1 cellular context compared by ENCODE assay signal in genomic region chr15:45402955-45403892, GRCh38.
A peak's percentile ranks its signal among the peaks of the same experiment; 100 is the strongest.
TF ChIP-seq lines count a peak whose summit lies in the region.

No MANE protein-coding gene starts in this region.

TF ChIP-seq in GM12878, 131 proteins besides CTCF, POLR2A, EP300 and RAD21 (continued from another document):
- TF ChIP-seq E2F4 (IDR thresholded peaks at IDR 0.05; ENCODE audit: low read depth, low read length) (peak; percentile 81), BACH1 (IDR thresholded peaks at IDR 0.05; ENCODE audit: borderline replicate concordance) (no peak), NKRF (conservative IDR thresholded peaks at IDR 0.05) (0 out of 2 replicates have a peak, but pooled peaks have one; percentile 47), RUNX3 (IDR thresholded peaks at IDR 0.05; ENCODE audit: low read length) (peak; percentile 15; the same call in 1 of the 2 replicates), ZZZ3 (IDR thresholded peaks at IDR 0.05; ENCODE audit: control insufficient read depth, insufficient read length, low read depth) (no peak), POLR2AphosphoS5 (IDR thresholded peaks at IDR 0.05; ENCODE audit: low read length) (no peak), NFYA (IDR thresholded peaks at IDR 0.05; ENCODE audit: borderline replicate concordance, low read depth, low read length) (no peak), USF1 (IDR thresholded peaks at IDR 0.05; ENCODE audit: borderline replicate concordance, extremely low read length, insufficient read depth, low read depth, low read length) (no peak), RELB (IDR thresholded peaks at IDR 0.05; ENCODE audit: low read depth) (0 out of 2 replicates have a peak, but pooled peaks have one; percentile 29), RFX5 (IDR thresholded peaks at IDR 0.05; ENCODE audit: low read depth, low read length) (no peak), YY1 (IDR thresholded peaks at IDR 0.05; ENCODE audit: low read depth, low read length) (peak; percentile 62; the same call in 1 of the 2 replicates), FOXK2 (IDR thresholded peaks at IDR 0.05) (no peak)
TF ChIP-seq in GM12878: peak in this region for 11.
